Comparison of ENCODE assay signal across 27 cellular contexts in the genomic region with DNA sequence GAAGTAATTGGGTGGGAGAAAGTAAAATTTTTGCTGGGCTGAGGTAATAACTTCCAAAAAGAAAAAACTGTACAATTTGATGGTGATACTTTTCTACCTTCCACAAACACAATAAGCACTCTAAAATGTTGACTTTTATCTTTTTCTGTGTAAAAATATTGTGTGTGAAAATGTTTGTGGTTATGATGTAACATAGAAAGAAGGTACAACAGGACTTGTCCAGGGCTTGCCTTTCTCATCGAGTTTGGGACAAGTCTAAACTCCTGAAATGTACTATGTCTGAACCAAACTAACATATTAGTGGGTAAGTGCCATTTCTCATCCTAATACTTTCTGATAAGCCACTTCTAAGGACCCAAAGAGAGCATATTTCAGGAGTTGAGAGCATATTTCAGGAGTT.
DNase-seq lines count a peak whose midpoint lies in the region; TF ChIP-seq lines count a peak whose summit lies in the region.
"Had no signal": no experiment of that assay in that cellular context is flagged by ENCODE, and none has a peak within 500 bp of the region (broad histone marks: within the 10 kb centered on the region; RNA-seq: fewer than 3 reads in every experiment).

No MANE protein-coding gene starts in this region.

- no peak overlapping the region for H2BK15ac ChIP-seq in mesenchymal stem cell (ENCODE audit: low read depth, poor library complexity, severe bottlenecking)

- CTCF ChIA-PET in PC-9 (lab: Charles Lee), result no interaction called here

- DNase-seq in GM03348 (ENCODE audit: low spot score) (peak; percentile 24), PC-9 (no peak), epithelial cell of prostate (ENCODE audit: low read depth, low spot score) (no peak), mesenchymal stem cell (no peak), NCI-H446 treated with DMSO at 0.1 percent for 48 hours (lab: John Stamatoyannopoulos, UW) (no peak)
- no peak for DNase-seq in stimulated activated CD8-positive, alpha-beta memory T cell treated with anti-CD3 and anti-CD28 coated beads, Interleukin-4, amount 100 ng/mL, for 48 hours
- no peak for DNase-seq in activated CD4-positive, alpha-beta T cell treated with anti-CD3 and anti-CD28 coated beads for 4 hours
- DNase-seq: activated CD4-positive, alpha-beta T cell treated with anti-CD3 and anti-CD28 coated beads, Interleukin-2, amount 10 ng/mL, durations not matched to agents 7 days and 5 days; activated effector memory CD4-positive, alpha-beta T cell treated with anti-CD3 and anti-CD28 coated beads, Interleukin-2, amount 50 U/mL, for 16 hours; activated T-cell treated with anti-CD3 and anti-CD28 coated beads, Interleukin-2, amount 50 U/mL, for 1 hour; aorta; COR-L47; dorsolateral prefrontal cortex; HCEC 1CT; kidney; left ventricle myocardium superior; naive thymus-derived CD4-positive, alpha-beta T cell; NCI-H1048; NCI-H1694; NCI-H524; NK-92 treated with Interleukin-12 subunit alpha and Interleukin-12 subunit beta, amount 100 ng/mL, for 24 hours; right cardiac atrium; stimulated activated CD4-positive, alpha-beta T cell treated with anti-CD3 and anti-CD28 coated beads, Interleukin-1b, Interleukin-23, amount 100 ng/mL, for 48 hours; thyroid gland had no signal

- H3K27ac ChIP-seq in PC-9 (no peak overlapping the region), epithelial cell of prostate (peak overlapping the region; percentile 69), mesenchymal stem cell (ENCODE audit: low read length, poor library complexity, severe bottlenecking) (peak overlapping the region; percentile 80)
- H3K27ac ChIP-seq: C4-2B, dorsolateral prefrontal cortex, neutrophil, SK-N-MC, thyroid gland had no signal

- no peak overlapping the region for H3K4ac ChIP-seq in mesenchymal stem cell (ENCODE audit: low read depth in 1 of 2, low read length in 2 of 2)

- H2AFZ ChIP-seq in PC-9, result peak overlapping the region; percentile 57; the same call in 1 of the 2 replicates
- no peak overlapping the region for H2AFZ ChIP-seq in mesenchymal stem cell (ENCODE audit: low read depth, low read length)

- H3K27me3 ChIP-seq in PC-9 (ENCODE audit: insufficient read depth, low read depth), result no peaks in the 10 kb centered on the region
- no peaks in the 10 kb centered on the region for H3K27me3 ChIP-seq in mesenchymal stem cell (ENCODE audit: control insufficient read depth in 1 of 2, insufficient read depth in 1 of 2, low read length in 2 of 2)
- H3K27me3 ChIP-seq: dorsolateral prefrontal cortex, neutrophil, thyroid gland had no signal

- no peak overlapping the region for H4K8ac ChIP-seq in mesenchymal stem cell (ENCODE audit: low read length)

- H4K20me1 ChIP-seq in PC-9 (ENCODE audit: insufficient read depth), result no peaks in the 10 kb centered on the region

- no peak overlapping the region for H2BK12ac ChIP-seq in mesenchymal stem cell (ENCODE audit: low read length in 2 of 2)

- H3K9me3 ChIP-seq in PC-9 (ENCODE audit: insufficient read depth, low read depth) (no peaks in the 10 kb centered on the region), mesenchymal stem cell (ENCODE audit: control insufficient read depth, low read length) (no peaks in the 10 kb centered on the region)
- H3K9me3 ChIP-seq: neutrophil, thyroid gland had no signal

- intact Hi-C loops in PC-9 (cut with micrococcal nuclease; ENCODE audit: unreplicated experiment), result no loop called here

- POLR2A ChIA-PET in PC-9 (lab: Charles Lee; ENCODE audit: unreplicated experiment), result no interaction called here

- H2BK5ac ChIP-seq in mesenchymal stem cell (ENCODE audit: low read depth, low read length, poor library complexity, severe bottlenecking), result no peak overlapping the region

- H3K79me2 ChIP-seq in PC-9 (ENCODE audit: low read depth), result no peaks in the 10 kb centered on the region

- no peaks in the 10 kb centered on the region for H3K9me2 ChIP-seq in PC-9 (ENCODE audit: insufficient read depth)

- no peak overlapping the region for H3K18ac ChIP-seq in mesenchymal stem cell (ENCODE audit: low read depth in 1 of 2, low read length in 2 of 2)

- WGBS in mesenchymal stem cell, result 91% methylated on average over 1 of the region's 1 CpG

- no peaks in the 10 kb centered on the region for H3K4me1 ChIP-seq in PC-9 (replicated peaks; ENCODE audit: insufficient read depth)
- H3K4me1 ChIP-seq in mesenchymal stem cell (ENCODE audit: control insufficient read depth, insufficient read depth, low read depth, low read length), result no peaks in the 10 kb centered on the region
- H3K4me1 ChIP-seq: thyroid gland had no signal

- BruUV-seq in PC-9 (replicated peaks; lab: Mats Ljungman, UMichigan), result no TSS peak

- H3K4me3 ChIP-seq in PC-9, result no peak overlapping the region
- no peak overlapping the region for H3K4me3 ChIP-seq in mesenchymal stem cell (ENCODE audit: insufficient read depth in 1 of 2, low read depth in 1 of 2, low read length in 2 of 2)
- H3K4me3 ChIP-seq: dorsolateral prefrontal cortex, SK-N-MC, thyroid gland had no signal

- H2AK5ac ChIP-seq in mesenchymal stem cell (ENCODE audit: low read length, severe bottlenecking), result no peak overlapping the region

- H3K36me3 ChIP-seq in PC-9 (ENCODE audit: low read depth) (no peaks in the 10 kb centered on the region), mesenchymal stem cell (ENCODE audit: control insufficient read depth in 1 of 2, insufficient read depth in 2 of 2, low read depth in 1 of 2, low read length in 2 of 2) (no peaks in the 10 kb centered on the region)
- H3K36me3 ChIP-seq: neutrophil, thyroid gland had no signal

- no peak overlapping the region for H3K23ac ChIP-seq in mesenchymal stem cell (ENCODE audit: low read length in 2 of 2)

- no peak overlapping the region for H3K9ac ChIP-seq in mesenchymal stem cell (ENCODE audit: low read length)

- no peak for TF ChIP-seq CTCF in PC-9 (conservative IDR thresholded peaks at IDR 0.05)

- H2BK120ac ChIP-seq in mesenchymal stem cell (ENCODE audit: low read depth, low read length), result no peak overlapping the region

- H3K4me2 ChIP-seq in PC-9 (no peak overlapping the region), mesenchymal stem cell (ENCODE audit: low read length, poor library complexity, severe bottlenecking) (no peak overlapping the region)

- no peaks in the 10 kb centered on the region for H3F3A ChIP-seq in PC-9 (ENCODE audit: insufficient read depth, low read depth)

- H4K91ac ChIP-seq in mesenchymal stem cell (ENCODE audit: low read length), result no peak overlapping the region

- no peak overlapping the region for H3K14ac ChIP-seq in mesenchymal stem cell (ENCODE audit: low read length in 2 of 2)

- no peaks in the 10 kb centered on the region for H3K79me1 ChIP-seq in mesenchymal stem cell (replicated peaks; ENCODE audit: low read length, poor library complexity, severe bottlenecking)
